9 cellular contexts compared by ENCODE assay signal in the genomic region with DNA sequence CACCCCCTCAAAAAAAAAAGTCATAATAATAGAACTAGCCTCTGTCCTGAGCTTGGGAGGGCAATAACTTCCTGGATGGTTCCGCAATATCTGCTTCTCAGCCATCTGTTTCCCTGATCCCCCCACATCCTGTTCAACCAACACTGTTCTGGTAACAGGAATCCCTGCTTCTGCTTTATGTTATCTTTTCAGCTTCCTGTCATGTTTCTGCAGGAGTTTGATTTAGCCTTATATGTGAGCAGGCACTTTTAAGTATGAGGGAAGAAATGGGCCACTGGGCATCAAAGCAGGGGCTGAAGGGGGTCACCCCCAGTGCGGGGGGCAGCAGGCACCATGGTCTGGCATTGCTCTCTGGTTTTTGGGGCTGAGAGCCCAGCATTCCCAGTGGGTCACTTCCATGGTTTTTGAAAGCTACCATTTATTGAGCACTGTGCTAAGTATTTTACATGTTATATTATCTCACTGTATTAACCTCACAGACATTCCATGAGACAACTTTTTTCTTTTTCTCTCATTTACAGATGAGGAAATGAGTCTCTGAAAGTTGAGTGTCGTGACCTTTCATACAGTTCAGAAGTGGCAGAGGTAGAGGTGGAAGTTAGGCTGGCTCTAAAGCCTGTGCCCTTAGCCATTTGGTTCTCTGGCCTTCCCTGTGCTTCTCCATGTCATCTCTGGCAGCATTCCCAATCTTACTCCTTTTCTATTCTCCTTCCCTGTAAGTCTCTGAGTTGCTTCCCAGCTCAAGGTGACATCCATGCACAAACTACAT.
DNase-seq lines count a peak whose midpoint lies in the region; FAIRE-seq and TF ChIP-seq lines count a peak whose summit lies in the region.
"Had no signal": no experiment of that assay in that cellular context is flagged by ENCODE, and none has a peak within 500 bp of the region (broad histone marks: within the 10 kb centered on the region; RNA-seq: fewer than 3 reads in every experiment).

No MANE protein-coding gene starts in this region.

- DNase-seq in HFFc6 (no peak), SKM-1 (lab: John Stamatoyannopoulos, UW; ENCODE audit: unreplicated experiment) (peak; percentile 94), glomerular visceral epithelial cell (ENCODE audit: extremely low spot score) (peak; percentile 33), spleen (no peak), kidney glomerular epithelial cell (lab: John Stamatoyannopoulos, UW) (no peak), neural progenitor cell (ENCODE audit: low spot score) (no peak), D721Med (ENCODE audit: insufficient read length, low spot score) (no peak), COLO829 (ENCODE audit: low spot score) (no peak)

- H3K27me3 Mint-ChIP-seq in HFFc6 (ENCODE audit: insufficient read depth) (no peaks in the 10 kb centered on the region; the same call in 1 of the 2 replicates), neural progenitor cell (ENCODE audit: insufficient read depth, low read depth) (peaks cover 6% of the 10 kb centered on the region)

- H3K36me3 Mint-ChIP-seq in HFFc6 (ENCODE audit: low read depth) (no peaks in the 10 kb centered on the region), neural progenitor cell (peaks cover 7% of the 10 kb centered on the region)

- no peak overlapping the region for H2AFZ ChIP-seq in neural progenitor cell (replicated peaks)

- intact Hi-C loops in spleen (cut with DNase I; ENCODE audit: low total_unique reads): no loop called here

- peak overlapping the region; percentile 26; the same call in 1 of the 2 replicates for H3K4me3 Mint-ChIP-seq in HFFc6
- H3K4me3 Mint-ChIP-seq in neural progenitor cell: no peak overlapping the region

- H3K9me3 Mint-ChIP-seq in HFFc6 (no peaks in the 10 kb centered on the region), neural progenitor cell (no peaks in the 10 kb centered on the region)

- peak overlapping the region; percentile 39 to 82 (median 76) for H3K27ac ChIP-seq in spleen
- H3K27ac ChIP-seq in neural progenitor cell: no peak overlapping the region
- H3K27ac ChIP-seq: cardiac muscle cell had no signal

- H3K4me1 Mint-ChIP-seq in HFFc6 (ENCODE audit: low read depth) (peaks cover 69% of the 10 kb centered on the region), neural progenitor cell (peaks cover 50% of the 10 kb centered on the region)

- H3K9me3 ChIP-seq in spleen (no peaks in the 10 kb centered on the region), neural progenitor cell (ENCODE audit: low read depth) (no peaks in the 10 kb centered on the region)

- H3K36me3 ChIP-seq in spleen: no peaks in the 10 kb centered on the region
- H3K36me3 ChIP-seq in neural progenitor cell: no peaks in the 10 kb centered on the region
- H3K36me3 ChIP-seq: cardiac muscle cell had no signal

- H4K20me1 ChIP-seq in neural progenitor cell (ENCODE audit: low read depth): peaks cover 6% of the 10 kb centered on the region

- no peak for TF ChIP-seq POLR2A in spleen (IDR thresholded peaks at IDR 0.05)

- peaks cover 17 to 52% (median 30%) of the 10 kb centered on the region in 6 donors for H3K4me1 ChIP-seq in spleen
- peaks cover 14% of the 10 kb centered on the region for H3K4me1 ChIP-seq in neural progenitor cell

- no peak for TF ChIP-seq CTCF in HFFc6 (IDR thresholded peaks at IDR 0.05)
- TF ChIP-seq CTCF in spleen (IDR thresholded peaks at IDR 0.05 in 8 of 11, conservative IDR thresholded peaks at IDR 0.05 in 3 of 11): no peak
- no peak for TF ChIP-seq CTCF in neural progenitor cell (IDR thresholded peaks at IDR 0.05)
- no peak for TF ChIP-seq CTCF in D721Med (IDR thresholded peaks at IDR 0.05; ENCODE audit: insufficient read depth, missing control alignments)

- H3K79me2 ChIP-seq in neural progenitor cell (ENCODE audit: low read depth): no peaks in the 10 kb centered on the region

- H3K9ac ChIP-seq in neural progenitor cell: no peak overlapping the region

- H3K27me3 ChIP-seq in spleen (replicated peaks in 1 of 7) (no peaks in the 10 kb centered on the region), neural progenitor cell (no peaks in the 10 kb centered on the region)

- no peaks in the 10 kb centered on the region for H3F3A ChIP-seq in neural progenitor cell (ENCODE audit: low read depth)

- 10 to 16% (median 12%) methylated on average over 3 of the region's 3 CpGs for WGBS in spleen, 5 donors

- FAIRE-seq in D721Med (lab: Jason Lieb, UNC): no peak

- H3K4me2 ChIP-seq in neural progenitor cell: no peak overlapping the region

- peak overlapping the region; percentile 45 for H3K27ac Mint-ChIP-seq in HFFc6
- H3K27ac Mint-ChIP-seq in neural progenitor cell: no peak overlapping the region

- H3K4me3 ChIP-seq in spleen (no peak overlapping the region), neural progenitor cell (no peak overlapping the region)
- H3K4me3 ChIP-seq: cardiac muscle cell had no signal

Comparison
In these comparisons a context has a peak if more than half of its experiments do, and no peak if none do; other contexts are left out.
1. DNase-seq: peak in SKM-1 (single experiment) and glomerular visceral epithelial cell (single experiment); none in HFFc6 (single experiment), spleen (single experiment), kidney glomerular epithelial cell (single experiment), neural progenitor cell (single experiment), D721Med (single experiment) and COLO829 (single experiment).